17 cellular contexts compared by ENCODE assay signal in the genomic region with DNA sequence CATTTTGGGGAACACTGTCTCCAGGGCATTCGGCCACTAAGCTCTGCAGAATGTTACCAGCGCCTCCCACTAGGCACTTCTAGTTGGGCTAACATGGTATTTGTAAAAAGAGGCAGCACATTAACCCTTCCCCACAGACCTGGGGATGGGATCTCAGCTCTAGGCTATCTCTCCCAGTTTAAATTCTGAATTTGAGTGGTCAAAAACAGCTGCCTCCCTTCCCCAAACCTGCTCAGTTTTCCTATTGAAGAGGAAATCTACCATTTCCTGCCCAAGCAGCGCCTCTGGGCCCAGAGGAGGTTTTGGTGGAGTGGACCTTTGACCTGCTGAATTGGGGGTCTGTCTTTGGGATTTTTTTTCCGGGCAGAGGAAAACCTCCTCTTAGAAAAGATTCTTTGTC.
"Had no signal": no experiment of that assay in that cellular context is flagged by ENCODE, and none has a peak within 500 bp of the region (broad histone marks: within the 10 kb centered on the region; RNA-seq: fewer than 3 reads in every experiment).

No MANE protein-coding gene starts in this region.

- DNase-seq: activated CD4-positive, alpha-beta memory T cell treated with anti-CD3 and anti-CD28 coated beads, Interleukin-2, amount 10 ng/mL, durations not matched to agents 7 days and 5 days; activated CD4-positive, alpha-beta T cell treated with anti-CD3 and anti-CD28 coated beads for 36 hours; activated gamma-delta T cell treated with Interleukin-2 at 50 U/mL for 16 hours; activated naive CD8-positive, alpha-beta T cell treated with anti-CD3 and anti-CD28 coated beads for 36 hours; activated T-cell treated with anti-CD3 and anti-CD28 coated beads, Interleukin-2, amount 50 U/mL, for 72 hours; anterior cingulate cortex; dorsolateral prefrontal cortex; esophagus squamous epithelium; foreskin keratinocyte; islet precursor cell; left lung; psoas muscle; T-cell; T1000 had no signal

- ATAC-seq: activated T-cell treated with anti-CD3 and anti-CD28 coated beads, Interleukin-2, amount 50 U/mL, for 72 hours; foreskin keratinocyte; left lung; psoas muscle; T-cell had no signal

- H3K4me3 ChIP-seq: dorsolateral prefrontal cortex, esophagus squamous epithelium, left lung, psoas muscle, tibial nerve had no signal

- H3K27me3 ChIP-seq: dorsolateral prefrontal cortex, esophagus squamous epithelium, foreskin keratinocyte, left lung, tibial nerve had no signal

- H3K9me3 ChIP-seq: esophagus squamous epithelium, left lung, psoas muscle, tibial nerve had no signal

- FAIRE-seq: bronchial epithelial cell had no signal

- H3K4me1 ChIP-seq: left lung, psoas muscle had no signal

- H3K27ac ChIP-seq: dorsolateral prefrontal cortex, esophagus squamous epithelium, foreskin keratinocyte, left lung, psoas muscle, VCaP had no signal

- H3K36me3 ChIP-seq: esophagus squamous epithelium, left lung, tibial nerve had no signal
